In the genomic region with DNA sequence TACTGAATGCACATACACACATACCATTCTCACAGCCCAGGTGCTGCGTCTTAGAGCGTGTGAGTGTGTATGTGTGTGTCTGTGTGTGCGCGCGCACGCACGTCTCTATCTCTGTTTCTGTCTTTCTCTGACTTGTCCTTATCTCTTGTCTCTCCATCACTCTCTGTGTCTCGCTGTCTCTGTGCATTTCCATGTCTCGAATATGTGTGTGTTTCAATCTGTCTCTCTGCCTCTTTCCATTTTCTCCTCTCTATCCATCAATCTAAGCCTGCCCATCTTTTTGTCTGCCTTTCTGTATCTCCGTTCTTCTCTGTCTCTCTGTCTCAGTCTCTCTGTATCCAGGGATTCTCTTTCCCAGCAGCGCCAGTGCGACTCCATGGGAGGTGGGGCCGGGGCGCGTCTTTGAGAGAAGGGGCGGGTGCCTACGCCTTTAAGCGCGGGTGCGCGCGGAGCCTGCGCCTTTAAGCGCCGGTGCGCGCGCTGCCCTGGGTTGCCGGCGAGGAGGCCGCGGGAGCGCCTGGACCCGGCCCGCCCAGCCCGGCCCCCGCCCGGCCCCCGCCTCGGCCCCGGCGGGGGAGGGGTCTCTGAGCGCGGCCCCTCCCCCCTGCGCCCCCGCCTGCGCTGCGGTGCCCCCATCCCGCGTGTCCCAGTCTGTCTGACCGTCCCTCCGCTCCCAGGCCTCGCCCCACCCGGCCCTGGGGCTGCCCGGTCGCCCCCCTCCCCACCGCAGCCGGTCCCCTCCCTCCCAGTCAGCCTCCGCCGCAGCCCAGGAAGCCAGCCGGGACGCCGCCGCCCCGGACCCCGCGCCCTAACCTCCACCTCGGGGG, we compare ENCODE assay signal across 1 cellular context.
A peak's percentile ranks its signal among the peaks of the same experiment; 100 is the strongest.
TF ChIP-seq lines count a peak whose summit lies in the region.

A gene with protein sequence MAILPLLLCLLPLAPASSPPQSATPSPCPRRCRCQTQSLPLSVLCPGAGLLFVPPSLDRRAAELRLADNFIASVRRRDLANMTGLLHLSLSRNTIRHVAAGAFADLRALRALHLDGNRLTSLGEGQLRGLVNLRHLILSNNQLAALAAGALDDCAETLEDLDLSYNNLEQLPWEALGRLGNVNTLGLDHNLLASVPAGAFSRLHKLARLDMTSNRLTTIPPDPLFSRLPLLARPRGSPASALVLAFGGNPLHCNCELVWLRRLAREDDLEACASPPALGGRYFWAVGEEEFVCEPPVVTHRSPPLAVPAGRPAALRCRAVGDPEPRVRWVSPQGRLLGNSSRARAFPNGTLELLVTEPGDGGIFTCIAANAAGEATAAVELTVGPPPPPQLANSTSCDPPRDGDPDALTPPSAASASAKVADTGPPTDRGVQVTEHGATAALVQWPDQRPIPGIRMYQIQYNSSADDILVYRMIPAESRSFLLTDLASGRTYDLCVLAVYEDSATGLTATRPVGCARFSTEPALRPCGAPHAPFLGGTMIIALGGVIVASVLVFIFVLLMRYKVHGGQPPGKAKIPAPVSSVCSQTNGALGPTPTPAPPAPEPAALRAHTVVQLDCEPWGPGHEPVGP (plus strand): TSS at position 464 of the 827 bp plus-strand sequence. CDS start 3,052 bp downstream, outside the sequence.

TF ChIP-seq in HEK293, 187 proteins besides CTCF, POLR2A, EP300 and RAD21 (continued from another document and continues in another):
- TF ChIP-seq ZEB2 (tag by site-specific recombination; IDR thresholded peaks at IDR 0.05) (peak; percentile 79; the same call in 1 of the 2 replicates), SALL2 (tag by site-specific recombination; IDR thresholded peaks at IDR 0.05; ENCODE audit: borderline replicate concordance) (no peak), ZFP69B (tag by site-specific recombination; IDR thresholded peaks at IDR 0.05) (peak; percentile 99), ZSCAN23 (tag by site-specific recombination; IDR thresholded peaks at IDR 0.05) (peak; percentile 45; the same call in 1 of the 2 replicates), ZNF707 (tag by site-specific recombination; IDR thresholded peaks at IDR 0.05) (no peak), RBAK (tag by site-specific recombination; IDR thresholded peaks at IDR 0.05) (peak; percentile 47; the same call in 1 of the 2 replicates), ZNF629 (tag by site-specific recombination; IDR thresholded peaks at IDR 0.05) (peak; percentile 35), ZNF112 (tag by site-specific recombination; IDR thresholded peaks at IDR 0.05) (no peak), ZNF660 (tag by site-specific recombination; IDR thresholded peaks at IDR 0.05) (no peak), ZNF202 (tag by site-specific recombination; IDR thresholded peaks at IDR 0.05; ENCODE audit: borderline replicate concordance) (no peak), YY2 (tag by site-specific recombination; IDR thresholded peaks at IDR 0.05) (0 out of 2 replicates have a peak, but pooled peaks have one; percentile 61), ZBTB7A (tag by site-specific recombination; IDR thresholded peaks at IDR 0.05; ENCODE audit: low read depth) (peak; percentile 79; the same call in 1 of the 2 replicates), ZNF391 (tag by site-specific recombination; IDR thresholded peaks at IDR 0.05; ENCODE audit: borderline replicate concordance, low read depth) (peak; percentile 93; the same call in 1 of the 2 replicates), ZBTB20 (tag by site-specific recombination; IDR thresholded peaks at IDR 0.05) (0 out of 2 replicates have a peak, but pooled peaks have one; percentile 41), ZNF121 (tag by site-specific recombination; IDR thresholded peaks at IDR 0.05) (no peak; the same call in 1 of the 2 replicates), KLF8 (tag by site-specific recombination; IDR thresholded peaks at IDR 0.05) (peak; percentile 90), ZNF654 (tag by site-specific recombination; IDR thresholded peaks at IDR 0.05; ENCODE audit: low read depth) (no peak), ZNF155 (tag by site-specific recombination; IDR thresholded peaks at IDR 0.05) (no peak), ZNF341 (tag by site-specific recombination; IDR thresholded peaks at IDR 0.05; ENCODE audit: low read depth) (no peak), ZFP3 (tag by site-specific recombination; IDR thresholded peaks at IDR 0.05; ENCODE audit: low read depth) (no peak), MEIS1 (CRISPR knock-in tag; IDR thresholded peaks at IDR 0.05; ENCODE audit: borderline replicate concordance) (no peak), GLIS1 (tag by site-specific recombination; IDR thresholded peaks at IDR 0.05) (peak; percentile 96), WT1 (tag by site-specific recombination; IDR thresholded peaks at IDR 0.05) (peak; percentile 68), SP2 (tag by site-specific recombination; IDR thresholded peaks at IDR 0.05) (peak; percentile 61), ZNF302 (tag by site-specific recombination; IDR thresholded peaks at IDR 0.05; ENCODE audit: low read depth) (no peak)
- TF ChIP-seq, protein P1, sequence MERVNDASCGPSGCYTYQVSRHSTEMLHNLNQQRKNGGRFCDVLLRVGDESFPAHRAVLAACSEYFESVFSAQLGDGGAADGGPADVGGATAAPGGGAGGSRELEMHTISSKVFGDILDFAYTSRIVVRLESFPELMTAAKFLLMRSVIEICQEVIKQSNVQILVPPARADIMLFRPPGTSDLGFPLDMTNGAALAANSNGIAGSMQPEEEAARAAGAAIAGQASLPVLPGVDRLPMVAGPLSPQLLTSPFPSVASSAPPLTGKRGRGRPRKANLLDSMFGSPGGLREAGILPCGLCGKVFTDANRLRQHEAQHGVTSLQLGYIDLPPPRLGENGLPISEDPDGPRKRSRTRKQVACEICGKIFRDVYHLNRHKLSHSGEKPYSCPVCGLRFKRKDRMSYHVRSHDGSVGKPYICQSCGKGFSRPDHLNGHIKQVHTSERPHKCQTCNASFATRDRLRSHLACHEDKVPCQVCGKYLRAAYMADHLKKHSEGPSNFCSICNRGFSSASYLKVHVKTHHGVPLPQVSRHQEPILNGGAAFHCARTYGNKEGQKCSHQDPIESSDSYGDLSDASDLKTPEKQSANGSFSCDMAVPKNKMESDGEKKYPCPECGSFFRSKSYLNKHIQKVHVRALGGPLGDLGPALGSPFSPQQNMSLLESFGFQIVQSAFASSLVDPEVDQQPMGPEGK (tag by site-specific recombination; IDR thresholded peaks at IDR 0.05), result peak; percentile 88
- TF ChIP-seq, protein P2, sequence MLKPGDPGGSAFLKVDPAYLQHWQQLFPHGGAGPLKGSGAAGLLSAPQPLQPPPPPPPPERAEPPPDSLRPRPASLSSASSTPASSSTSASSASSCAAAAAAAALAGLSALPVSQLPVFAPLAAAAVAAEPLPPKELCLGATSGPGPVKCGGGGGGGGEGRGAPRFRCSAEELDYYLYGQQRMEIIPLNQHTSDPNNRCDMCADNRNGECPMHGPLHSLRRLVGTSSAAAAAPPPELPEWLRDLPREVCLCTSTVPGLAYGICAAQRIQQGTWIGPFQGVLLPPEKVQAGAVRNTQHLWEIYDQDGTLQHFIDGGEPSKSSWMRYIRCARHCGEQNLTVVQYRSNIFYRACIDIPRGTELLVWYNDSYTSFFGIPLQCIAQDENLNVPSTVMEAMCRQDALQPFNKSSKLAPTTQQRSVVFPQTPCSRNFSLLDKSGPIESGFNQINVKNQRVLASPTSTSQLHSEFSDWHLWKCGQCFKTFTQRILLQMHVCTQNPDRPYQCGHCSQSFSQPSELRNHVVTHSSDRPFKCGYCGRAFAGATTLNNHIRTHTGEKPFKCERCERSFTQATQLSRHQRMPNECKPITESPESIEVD (tag by site-specific recombination; IDR thresholded peaks at IDR 0.05), result no peak
- TF ChIP-seq, protein P3, sequence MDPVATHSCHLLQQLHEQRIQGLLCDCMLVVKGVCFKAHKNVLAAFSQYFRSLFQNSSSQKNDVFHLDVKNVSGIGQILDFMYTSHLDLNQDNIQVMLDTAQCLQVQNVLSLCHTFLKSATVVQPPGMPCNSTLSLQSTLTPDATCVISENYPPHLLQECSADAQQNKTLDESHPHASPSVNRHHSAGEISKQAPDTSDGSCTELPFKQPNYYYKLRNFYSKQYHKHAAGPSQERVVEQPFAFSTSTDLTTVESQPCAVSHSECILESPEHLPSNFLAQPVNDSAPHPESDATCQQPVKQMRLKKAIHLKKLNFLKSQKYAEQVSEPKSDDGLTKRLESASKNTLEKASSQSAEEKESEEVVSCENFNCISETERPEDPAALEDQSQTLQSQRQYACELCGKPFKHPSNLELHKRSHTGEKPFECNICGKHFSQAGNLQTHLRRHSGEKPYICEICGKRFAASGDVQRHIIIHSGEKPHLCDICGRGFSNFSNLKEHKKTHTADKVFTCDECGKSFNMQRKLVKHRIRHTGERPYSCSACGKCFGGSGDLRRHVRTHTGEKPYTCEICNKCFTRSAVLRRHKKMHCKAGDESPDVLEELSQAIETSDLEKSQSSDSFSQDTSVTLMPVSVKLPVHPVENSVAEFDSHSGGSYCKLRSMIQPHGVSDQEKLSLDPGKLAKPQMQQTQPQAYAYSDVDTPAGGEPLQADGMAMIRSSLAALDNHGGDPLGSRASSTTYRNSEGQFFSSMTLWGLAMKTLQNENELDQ (tag by site-specific recombination; IDR thresholded peaks at IDR 0.05; ENCODE audit: low read depth), result no peak
- TF ChIP-seq, protein P4, sequence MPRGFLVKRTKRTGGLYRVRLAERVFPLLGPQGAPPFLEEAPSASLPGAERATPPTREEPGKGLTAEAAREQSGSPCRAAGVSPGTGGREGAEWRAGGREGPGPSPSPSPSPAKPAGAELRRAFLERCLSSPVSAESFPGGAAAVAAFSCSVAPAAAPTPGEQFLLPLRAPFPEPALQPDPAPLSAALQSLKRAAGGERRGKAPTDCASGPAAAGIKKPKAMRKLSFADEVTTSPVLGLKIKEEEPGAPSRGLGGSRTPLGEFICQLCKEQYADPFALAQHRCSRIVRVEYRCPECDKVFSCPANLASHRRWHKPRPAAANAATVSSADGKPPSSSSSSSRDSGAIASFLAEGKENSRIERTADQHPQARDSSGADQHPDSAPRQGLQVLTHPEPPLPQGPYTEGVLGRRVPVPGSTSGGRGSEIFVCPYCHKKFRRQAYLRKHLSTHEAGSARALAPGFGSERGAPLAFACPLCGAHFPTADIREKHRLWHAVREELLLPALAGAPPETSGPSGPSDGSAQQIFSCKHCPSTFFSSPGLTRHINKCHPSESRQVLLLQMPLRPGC (tag by site-specific recombination; IDR thresholded peaks at IDR 0.05), result peak; percentile 80; the same call in 1 of the 2 replicates
- TF ChIP-seq, protein P5, sequence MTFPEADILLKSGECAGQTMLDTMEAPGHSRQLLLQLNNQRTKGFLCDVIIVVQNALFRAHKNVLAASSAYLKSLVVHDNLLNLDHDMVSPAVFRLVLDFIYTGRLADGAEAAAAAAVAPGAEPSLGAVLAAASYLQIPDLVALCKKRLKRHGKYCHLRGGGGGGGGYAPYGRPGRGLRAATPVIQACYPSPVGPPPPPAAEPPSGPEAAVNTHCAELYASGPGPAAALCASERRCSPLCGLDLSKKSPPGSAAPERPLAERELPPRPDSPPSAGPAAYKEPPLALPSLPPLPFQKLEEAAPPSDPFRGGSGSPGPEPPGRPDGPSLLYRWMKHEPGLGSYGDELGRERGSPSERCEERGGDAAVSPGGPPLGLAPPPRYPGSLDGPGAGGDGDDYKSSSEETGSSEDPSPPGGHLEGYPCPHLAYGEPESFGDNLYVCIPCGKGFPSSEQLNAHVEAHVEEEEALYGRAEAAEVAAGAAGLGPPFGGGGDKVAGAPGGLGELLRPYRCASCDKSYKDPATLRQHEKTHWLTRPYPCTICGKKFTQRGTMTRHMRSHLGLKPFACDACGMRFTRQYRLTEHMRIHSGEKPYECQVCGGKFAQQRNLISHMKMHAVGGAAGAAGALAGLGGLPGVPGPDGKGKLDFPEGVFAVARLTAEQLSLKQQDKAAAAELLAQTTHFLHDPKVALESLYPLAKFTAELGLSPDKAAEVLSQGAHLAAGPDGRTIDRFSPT (tag by site-specific recombination; IDR thresholded peaks at IDR 0.05), result no peak
- TF ChIP-seq, protein P6, sequence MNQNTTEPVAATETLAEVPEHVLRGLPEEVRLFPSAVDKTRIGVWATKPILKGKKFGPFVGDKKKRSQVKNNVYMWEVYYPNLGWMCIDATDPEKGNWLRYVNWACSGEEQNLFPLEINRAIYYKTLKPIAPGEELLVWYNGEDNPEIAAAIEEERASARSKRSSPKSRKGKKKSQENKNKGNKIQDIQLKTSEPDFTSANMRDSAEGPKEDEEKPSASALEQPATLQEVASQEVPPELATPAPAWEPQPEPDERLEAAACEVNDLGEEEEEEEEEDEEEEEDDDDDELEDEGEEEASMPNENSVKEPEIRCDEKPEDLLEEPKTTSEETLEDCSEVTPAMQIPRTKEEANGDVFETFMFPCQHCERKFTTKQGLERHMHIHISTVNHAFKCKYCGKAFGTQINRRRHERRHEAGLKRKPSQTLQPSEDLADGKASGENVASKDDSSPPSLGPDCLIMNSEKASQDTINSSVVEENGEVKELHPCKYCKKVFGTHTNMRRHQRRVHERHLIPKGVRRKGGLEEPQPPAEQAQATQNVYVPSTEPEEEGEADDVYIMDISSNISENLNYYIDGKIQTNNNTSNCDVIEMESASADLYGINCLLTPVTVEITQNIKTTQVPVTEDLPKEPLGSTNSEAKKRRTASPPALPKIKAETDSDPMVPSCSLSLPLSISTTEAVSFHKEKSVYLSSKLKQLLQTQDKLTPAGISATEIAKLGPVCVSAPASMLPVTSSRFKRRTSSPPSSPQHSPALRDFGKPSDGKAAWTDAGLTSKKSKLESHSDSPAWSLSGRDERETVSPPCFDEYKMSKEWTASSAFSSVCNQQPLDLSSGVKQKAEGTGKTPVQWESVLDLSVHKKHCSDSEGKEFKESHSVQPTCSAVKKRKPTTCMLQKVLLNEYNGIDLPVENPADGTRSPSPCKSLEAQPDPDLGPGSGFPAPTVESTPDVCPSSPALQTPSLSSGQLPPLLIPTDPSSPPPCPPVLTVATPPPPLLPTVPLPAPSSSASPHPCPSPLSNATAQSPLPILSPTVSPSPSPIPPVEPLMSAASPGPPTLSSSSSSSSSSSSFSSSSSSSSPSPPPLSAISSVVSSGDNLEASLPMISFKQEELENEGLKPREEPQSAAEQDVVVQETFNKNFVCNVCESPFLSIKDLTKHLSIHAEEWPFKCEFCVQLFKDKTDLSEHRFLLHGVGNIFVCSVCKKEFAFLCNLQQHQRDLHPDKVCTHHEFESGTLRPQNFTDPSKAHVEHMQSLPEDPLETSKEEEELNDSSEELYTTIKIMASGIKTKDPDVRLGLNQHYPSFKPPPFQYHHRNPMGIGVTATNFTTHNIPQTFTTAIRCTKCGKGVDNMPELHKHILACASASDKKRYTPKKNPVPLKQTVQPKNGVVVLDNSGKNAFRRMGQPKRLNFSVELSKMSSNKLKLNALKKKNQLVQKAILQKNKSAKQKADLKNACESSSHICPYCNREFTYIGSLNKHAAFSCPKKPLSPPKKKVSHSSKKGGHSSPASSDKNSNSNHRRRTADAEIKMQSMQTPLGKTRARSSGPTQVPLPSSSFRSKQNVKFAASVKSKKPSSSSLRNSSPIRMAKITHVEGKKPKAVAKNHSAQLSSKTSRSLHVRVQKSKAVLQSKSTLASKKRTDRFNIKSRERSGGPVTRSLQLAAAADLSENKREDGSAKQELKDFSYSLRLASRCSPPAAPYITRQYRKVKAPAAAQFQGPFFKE (tag by site-specific recombination; IDR thresholded peaks at IDR 0.05; ENCODE audit: borderline replicate concordance), result no peak
- TF ChIP-seq, protein P7, sequence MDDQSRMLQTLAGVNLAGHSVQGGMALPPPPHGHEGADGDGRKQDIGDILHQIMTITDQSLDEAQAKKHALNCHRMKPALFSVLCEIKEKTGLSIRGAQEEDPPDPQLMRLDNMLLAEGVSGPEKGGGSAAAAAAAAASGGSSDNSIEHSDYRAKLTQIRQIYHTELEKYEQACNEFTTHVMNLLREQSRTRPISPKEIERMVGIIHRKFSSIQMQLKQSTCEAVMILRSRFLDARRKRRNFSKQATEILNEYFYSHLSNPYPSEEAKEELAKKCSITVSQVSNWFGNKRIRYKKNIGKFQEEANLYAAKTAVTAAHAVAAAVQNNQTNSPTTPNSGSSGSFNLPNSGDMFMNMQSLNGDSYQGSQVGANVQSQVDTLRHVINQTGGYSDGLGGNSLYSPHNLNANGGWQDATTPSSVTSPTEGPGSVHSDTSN (CRISPR knock-in tag; IDR thresholded peaks at IDR 0.05), result no peak
